Comparison of ENCODE assay signal across 1 cellular context in the genomic region with DNA sequence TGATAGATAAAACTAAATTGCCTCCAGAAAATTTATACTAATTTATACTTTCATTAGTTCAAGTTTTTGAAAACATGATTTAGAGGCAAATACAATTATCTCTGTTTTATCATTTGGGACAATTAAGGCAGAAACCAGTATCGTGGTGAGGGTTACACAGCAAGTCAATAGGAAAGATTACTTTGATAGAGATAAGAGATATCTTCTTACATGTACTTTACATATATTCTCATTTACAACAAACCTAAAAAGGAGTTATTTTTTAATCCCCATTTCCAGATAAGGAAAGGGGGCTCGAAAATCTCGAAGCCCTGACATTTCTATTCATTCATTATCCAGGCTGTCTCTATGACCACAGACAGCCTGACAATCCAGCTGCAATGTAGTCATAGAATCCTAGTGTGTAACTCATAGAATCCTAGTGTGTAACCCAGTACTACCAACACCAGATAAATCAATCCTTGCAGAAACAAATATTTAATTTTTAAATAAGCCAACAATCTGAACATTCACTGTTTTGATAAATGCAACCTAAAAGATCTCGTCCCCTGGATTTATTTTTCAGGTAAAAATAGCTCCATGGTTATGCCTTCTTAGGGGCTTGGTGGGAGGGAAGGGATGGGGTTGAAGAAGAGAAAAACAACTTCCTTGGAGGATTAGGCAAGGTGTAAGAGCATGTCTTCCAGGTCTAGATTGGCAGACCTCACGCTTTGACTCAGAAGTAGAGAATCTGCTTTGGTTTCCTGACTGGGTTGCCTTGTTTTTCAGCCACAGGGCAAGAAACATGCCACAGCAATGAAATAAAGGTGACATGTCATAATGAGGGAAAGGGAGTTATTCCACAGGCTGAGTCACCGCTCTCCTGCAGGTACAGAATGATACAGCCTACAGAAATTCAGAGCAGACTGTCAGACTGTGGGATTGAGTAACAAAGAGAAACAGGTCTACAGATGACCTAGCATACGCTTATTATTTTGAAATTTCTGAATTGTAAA.
TF ChIP-seq lines count a peak whose summit lies in the region.

No MANE protein-coding gene starts in this region.

TF ChIP-seq in HepG2, 621 proteins besides CTCF, POLR2A, EP300 and RAD21 (continued from another document):
- TF ChIP-seq SNAPC4 (CRISPR knock-in tag; IDR thresholded peaks at IDR 0.05): no peak
